13 cellular contexts compared by ENCODE assay signal in the genomic region with DNA sequence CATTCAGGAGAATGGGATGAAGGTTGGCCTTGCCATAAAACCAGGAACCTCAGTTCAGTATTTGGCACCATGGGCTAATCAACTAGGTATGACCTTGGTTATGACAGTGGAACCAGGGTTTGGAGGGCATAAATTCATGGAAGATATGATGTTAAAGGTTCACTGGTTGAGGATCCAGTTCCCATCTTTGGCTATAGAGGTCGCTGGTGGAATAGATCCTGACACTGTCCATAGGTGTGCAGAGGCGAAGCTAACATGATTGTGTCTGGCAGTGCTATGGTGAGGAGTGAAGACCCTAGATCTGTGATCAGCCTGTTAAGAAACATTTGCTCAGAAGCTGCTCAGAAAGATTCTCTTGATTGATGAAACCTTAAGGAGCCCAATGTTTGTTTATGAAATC. TPM values are rescaled to one million over a fixed set of nuclear protein-coding genes. Genes with fewer than 3 reads are reported as not detected.
DNase-seq lines count a peak whose midpoint lies in the region; TF ChIP-seq lines count a peak whose summit lies in the region.
"Had no signal": no experiment of that assay in that cellular context is flagged by ENCODE, and none has a peak within 500 bp of the region (broad histone marks: within the 10 kb centered on the region; RNA-seq: fewer than 3 reads in every experiment).

No MANE protein-coding gene starts in this region.

- H3K4me3 ChIP-seq in epithelial cell of proximal tubule (ENCODE audit: low read depth, low read length) (no peak overlapping the region), retinal pigment epithelial cell (ENCODE audit: low read length) (no peak overlapping the region)
- H3K4me3 ChIP-seq: SK-N-MC, smooth muscle cell, testis had no signal

- DNase-seq in NCI-H748 (lab: John Stamatoyannopoulos, UW; ENCODE audit: unreplicated experiment) (peak; percentile 6), NCI-H748 treated with DMSO at 0.1 percent for 48 hours (lab: John Stamatoyannopoulos, UW) (no peak), OCI-M1 (lab: John Stamatoyannopoulos, UW) (peak; percentile 39), epithelial cell of proximal tubule (ENCODE audit: low read depth) (no peak), retinal pigment epithelial cell (ENCODE audit: low read depth) (no peak), DMS 273 treated with DMSO at 0.1 percent for 48 hours (lab: John Stamatoyannopoulos, UW) (no peak), HPDE6-E6E7 (ENCODE audit: extremely low spot score) (no peak), foreskin melanocyte (no peak)
- DNase-seq: activated T-cell treated with anti-CD3 and anti-CD28 coated beads, Interleukin-2, amount 50 U/mL, for 4 hours; NCI-H774; testis had no signal

- TF ChIP-seq CTCF in epithelial cell of proximal tubule (conservative IDR thresholded peaks at IDR 0.05; ENCODE audit: low read depth, low read length) (peak; percentile 65), retinal pigment epithelial cell (conservative IDR thresholded peaks at IDR 0.05; ENCODE audit: low read depth, low read length) (peak; percentile 59)

RNA-seq across cellular contexts. Expression of a gene that starts 5.7 kb away (rescaled TPM):
- 140 and 153 TPM in 2 replicates for total RNA-seq in epithelial cell of proximal tubule

RNA-seq across cellular contexts. Expression of a gene that starts 28.2 kb away (rescaled TPM):
- total RNA-seq in epithelial cell of proximal tubule, result 67.2 and 72.3 TPM in 2 replicates

RNA-seq across cellular contexts. Expression of a gene that starts 55.6 kb away (rescaled TPM):
- 40.1 and 48.5 TPM in 2 replicates for total RNA-seq in epithelial cell of proximal tubule

Comparison
In these comparisons a context has a peak if more than half of its experiments do, and no peak if none do; other contexts are left out.
1. DNase-seq: peak in NCI-H748 (single experiment) and OCI-M1 (single experiment); none in NCI-H748 treated with DMSO at 0.1 percent for 48 hours (single experiment), epithelial cell of proximal tubule (single experiment), retinal pigment epithelial cell (single experiment), DMS 273 treated with DMSO at 0.1 percent for 48 hours (single experiment), HPDE6-E6E7 (single experiment) and foreskin melanocyte (single experiment).